Comparison of ENCODE assay signal across 8 cellular contexts in the genomic region with DNA sequence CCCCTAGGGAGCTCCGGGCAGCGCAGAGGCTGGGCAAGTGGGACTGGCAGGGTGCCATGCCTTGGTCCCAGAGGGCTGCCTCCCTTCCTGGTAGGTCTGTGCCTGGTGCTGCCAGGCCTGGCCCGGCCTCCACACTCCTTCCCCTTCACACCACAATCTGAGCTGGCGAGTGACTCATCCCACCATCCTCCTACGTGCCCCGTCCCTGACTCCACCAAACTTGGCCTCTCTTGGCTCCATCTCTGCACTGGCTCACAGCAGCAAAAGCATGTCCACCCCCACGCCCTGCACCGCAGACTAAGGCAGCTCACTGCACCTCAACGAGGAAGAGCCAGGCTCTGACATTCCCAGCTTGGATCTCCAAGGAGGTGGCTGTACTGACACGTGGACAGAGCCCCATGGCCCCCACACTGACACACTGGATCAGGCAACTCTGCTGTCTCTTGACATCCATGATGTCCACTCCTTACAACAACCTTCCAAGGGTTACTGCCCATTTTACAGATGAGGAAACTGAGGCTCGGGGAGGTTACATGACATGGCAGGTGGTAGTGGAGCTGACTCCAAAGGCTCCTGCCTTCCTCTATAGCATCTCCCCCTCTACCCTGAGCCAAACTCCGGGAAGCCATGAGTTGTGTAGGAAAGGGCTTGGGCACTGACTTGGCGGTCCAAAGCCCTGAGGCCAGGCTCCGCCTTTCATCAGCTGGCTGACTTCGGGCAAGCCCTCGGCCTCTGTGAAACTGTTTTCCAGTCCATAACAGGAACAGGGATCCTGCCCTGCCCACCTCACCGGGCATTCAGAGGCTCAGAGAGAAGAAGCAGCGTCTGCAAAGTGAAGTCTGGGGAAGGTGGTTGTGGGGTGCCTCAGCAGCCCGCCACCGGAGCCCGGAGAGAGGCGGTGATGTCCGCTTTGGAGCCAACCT. TPM values are rescaled to one million over a fixed set of nuclear protein-coding genes. Genes with fewer than 3 reads are reported as not detected.
DNase-seq lines count a peak whose midpoint lies in the region; ATAC-seq and TF ChIP-seq lines count a peak whose summit lies in the region.

No MANE protein-coding gene starts in this region.

- no peaks in the 10 kb centered on the region for H3K9me3 ChIP-seq in ectodermal cell (ENCODE audit: control insufficient read depth, low read length)

- H3K36me3 ChIP-seq in ectodermal cell (ENCODE audit: control insufficient read depth, insufficient read depth, low read length): no peaks in the 10 kb centered on the region

- H3K36me3 Mint-ChIP-seq in naive B cell: peaks cover 9 to 14% of the 10 kb centered on the region in 2 donors
- H3K36me3 Mint-ChIP-seq in stimulated activated memory B cell treated with anti-CD40 and anti-IgM and Interleukin-4, amounts not matched to agents 10 μg/mL and 1 μg/mL and 100 μg/mL, for 72 hours: no peaks in the 10 kb centered on the region

- H3K4me1 Mint-ChIP-seq in naive B cell: peaks cover 12 to 20% (median 12%) of the 10 kb centered on the region in 3 donors
- H3K4me1 Mint-ChIP-seq in stimulated activated memory B cell treated with anti-CD40 and anti-IgM and Interleukin-4, amounts not matched to agents 10 μg/mL and 1 μg/mL and 100 μg/mL, for 72 hours: peaks cover 20% of the 10 kb centered on the region

- no peak overlapping the region for H3K4me3 ChIP-seq in AG09309 (ENCODE audit: control insufficient read depth, low read depth, low read length)
- H3K4me3 ChIP-seq in ectodermal cell (ENCODE audit: insufficient read depth, low read depth, low read length): no peak overlapping the region

- no peak overlapping the region for H3K27ac Mint-ChIP-seq in naive B cell
- no peak overlapping the region for H3K27ac Mint-ChIP-seq in stimulated activated memory B cell treated with anti-CD40 and anti-IgM and Interleukin-4, amounts not matched to agents 10 μg/mL and 1 μg/mL and 100 μg/mL, for 72 hours

- no peak for TF ChIP-seq CTCF in AG09309 (IDR thresholded peaks at IDR 0.05; ENCODE audit: control insufficient read depth, insufficient read depth, low read depth, low read length, missing control alignments)
- no peak for TF ChIP-seq CTCF in GM10248 (IDR thresholded peaks at IDR 0.05; ENCODE audit: control extremely low read depth, extremely low read depth, low read depth, missing control alignments)

- peak overlapping the region in 4 of 8 donors; percentile 52 to 77 (median 72) for H3K4me3 Mint-ChIP-seq in naive B cell
- H3K4me3 Mint-ChIP-seq in stimulated activated memory B cell treated with anti-CD40 and anti-IgM and Interleukin-4, amounts not matched to agents 10 μg/mL and 1 μg/mL and 100 μg/mL, for 72 hours: no peak overlapping the region

- POLR2A ChIA-PET in GM10248 (lab: Yijun Ruan, JAX): no interaction called here

- DNase-seq in AG09309 (ENCODE audit: low read depth): peak; percentile 96
- peak; percentile 95 for DNase-seq in HT-29 (ENCODE audit: low spot score)
- DNase-seq in activated CD4-positive, alpha-beta T cell treated with anti-CD3 and anti-CD28 coated beads for 4 hours: peak; percentile 48 to 69
- no peak for DNase-seq in naive B cell
- no peak for DNase-seq in GM10248 (ENCODE audit: extremely low spot score)

- no peaks in the 10 kb centered on the region for H3K27me3 ChIP-seq in ectodermal cell (ENCODE audit: control insufficient read depth, insufficient read depth, low read length, poor library complexity, severe bottlenecking)

- 73% methylated on average over 23 of the region's 23 CpGs for WGBS in ectodermal cell, 2 experiments

- peaks cover 18 to 49% (median 47%) of the 10 kb centered on the region in 3 donors for H3K27me3 Mint-ChIP-seq in naive B cell
- peaks cover 64% of the 10 kb centered on the region for H3K27me3 Mint-ChIP-seq in stimulated activated memory B cell treated with anti-CD40 and anti-IgM and Interleukin-4, amounts not matched to agents 10 μg/mL and 1 μg/mL and 100 μg/mL, for 72 hours

- H3K4me1 ChIP-seq in ectodermal cell (ENCODE audit: control insufficient read depth, insufficient read depth, low read length): peaks cover 29% of the 10 kb centered on the region

- peaks cover 0 to 11% (median 7%) of the 10 kb centered on the region in 7 donors for H3K9me3 Mint-ChIP-seq in naive B cell
- peaks cover 4% of the 10 kb centered on the region for H3K9me3 Mint-ChIP-seq in stimulated activated memory B cell treated with anti-CD40 and anti-IgM and Interleukin-4, amounts not matched to agents 10 μg/mL and 1 μg/mL and 100 μg/mL, for 72 hours

- H3K27ac ChIP-seq in ectodermal cell (ENCODE audit: insufficient read depth, low read depth, low read length, poor library complexity, severe bottlenecking): peak overlapping the region; percentile 92

- CTCF ChIA-PET in GM10248 (lab: Yijun Ruan, JAX): interaction anchor here (0.7 to 8.2 kb wide), 67 partner anchors 7 to 1016 kb away, joined by 3 to 107 read pairs (median 5); a partner anchor contains a TSS

- ATAC-seq in naive B cell (ENCODE audit: low read depth in 2 of 2) (peak; percentile 8 to 13), HG02840 (IDR thresholded peaks at IDR 0.05; ENCODE audit: low FRiP score, unreplicated experiment) (no peak)
- peak; percentile 65 for ATAC-seq in stimulated activated memory B cell treated with anti-CD40 and anti-IgM and Interleukin-4, amounts not matched to agents 10 μg/mL and 1 μg/mL and 100 μg/mL, for 72 hours

RNA-seq across cellular contexts. Expression of a gene that starts 20.1 kb away (rescaled TPM):
- 2,402 and 2,405 TPM in 2 replicates for total RNA-seq in HT-29 (2014; rRNA removed; shearing (Covaris generic))
- 214 TPM for polyA plus RNA-seq in ectodermal cell (2013, experiment 1 of 4)
- 229 TPM for polyA plus RNA-seq in ectodermal cell (2013, experiment 2 of 4)
- polyA plus RNA-seq in ectodermal cell (2013, experiment 3 of 4): 154 TPM
- 161 TPM for polyA plus RNA-seq in ectodermal cell (2013, experiment 4 of 4)
- polyA plus RNA-seq in naive B cell (ENCODE audit: low read depth in 6 of 6): not detected

RNA-seq across cellular contexts. Expression of a gene that starts 23.7 kb away (rescaled TPM):
- not detected in 2 replicates for total RNA-seq in HT-29 (2014; rRNA removed; shearing (Covaris generic))
- polyA plus RNA-seq in ectodermal cell (2013, experiment 1 of 4): 0.28 TPM
- polyA plus RNA-seq in ectodermal cell (2013, experiment 2 of 4): 0.34 TPM
- 0.27 TPM for polyA plus RNA-seq in ectodermal cell (2013, experiment 3 of 4)
- 0.24 TPM for polyA plus RNA-seq in ectodermal cell (2013, experiment 4 of 4)
- polyA plus RNA-seq in naive B cell (ENCODE audit: low read depth in 6 of 6): not detected

RNA-seq across cellular contexts. Expression of a gene that starts 29.5 kb away (rescaled TPM):
- total RNA-seq in HT-29 (2014; rRNA removed; shearing (Covaris generic)): 14.1 and 15.9 TPM in 2 replicates
- not detected for polyA plus RNA-seq in ectodermal cell (2013, experiment 1 of 4)
- 0.11 TPM for polyA plus RNA-seq in ectodermal cell (2013, experiment 2 of 4)
- 0.21 TPM for polyA plus RNA-seq in ectodermal cell (2013, experiment 3 of 4)
- polyA plus RNA-seq in ectodermal cell (2013, experiment 4 of 4): not detected
- not detected for polyA plus RNA-seq in naive B cell (ENCODE audit: low read depth in 6 of 6)

RNA-seq across cellular contexts. Expression of a gene that starts 38.5 kb away (rescaled TPM):
- not detected in 2 replicates for total RNA-seq in HT-29 (2014; rRNA removed; shearing (Covaris generic))
- not detected for polyA plus RNA-seq in ectodermal cell (2013, experiment 1 of 4)
- polyA plus RNA-seq in ectodermal cell (2013, experiment 2 of 4): not detected
- polyA plus RNA-seq in ectodermal cell (2013, experiment 3 of 4): not detected
- polyA plus RNA-seq in ectodermal cell (2013, experiment 4 of 4): not detected
- polyA plus RNA-seq in naive B cell (ENCODE audit: low read depth in 6 of 6): not detected

RNA-seq across cellular contexts. Expression of a gene that starts 42.8 kb away (rescaled TPM):
- 35.5 and 45.8 TPM in 2 replicates for total RNA-seq in HT-29 (2014; rRNA removed; shearing (Covaris generic))
- not detected for polyA plus RNA-seq in ectodermal cell (2013, experiment 1 of 4)
- polyA plus RNA-seq in ectodermal cell (2013, experiment 2 of 4): not detected
- polyA plus RNA-seq in ectodermal cell (2013, experiment 3 of 4): not detected
- polyA plus RNA-seq in ectodermal cell (2013, experiment 4 of 4): not detected
- not detected for polyA plus RNA-seq in naive B cell (ENCODE audit: low read depth in 6 of 6)

Comparison
In these comparisons a context has a peak if more than half of its experiments do, and no peak if none do; other contexts are left out.
1. DNase-seq: peak in AG09309 (single experiment), HT-29 (single experiment) and activated CD4-positive, alpha-beta T cell treated with anti-CD3 and anti-CD28 coated beads for 4 hours (2 of 2); none in naive B cell (single experiment) and GM10248 (single experiment).